8 cellular contexts compared by ENCODE assay signal in the genomic region with DNA sequence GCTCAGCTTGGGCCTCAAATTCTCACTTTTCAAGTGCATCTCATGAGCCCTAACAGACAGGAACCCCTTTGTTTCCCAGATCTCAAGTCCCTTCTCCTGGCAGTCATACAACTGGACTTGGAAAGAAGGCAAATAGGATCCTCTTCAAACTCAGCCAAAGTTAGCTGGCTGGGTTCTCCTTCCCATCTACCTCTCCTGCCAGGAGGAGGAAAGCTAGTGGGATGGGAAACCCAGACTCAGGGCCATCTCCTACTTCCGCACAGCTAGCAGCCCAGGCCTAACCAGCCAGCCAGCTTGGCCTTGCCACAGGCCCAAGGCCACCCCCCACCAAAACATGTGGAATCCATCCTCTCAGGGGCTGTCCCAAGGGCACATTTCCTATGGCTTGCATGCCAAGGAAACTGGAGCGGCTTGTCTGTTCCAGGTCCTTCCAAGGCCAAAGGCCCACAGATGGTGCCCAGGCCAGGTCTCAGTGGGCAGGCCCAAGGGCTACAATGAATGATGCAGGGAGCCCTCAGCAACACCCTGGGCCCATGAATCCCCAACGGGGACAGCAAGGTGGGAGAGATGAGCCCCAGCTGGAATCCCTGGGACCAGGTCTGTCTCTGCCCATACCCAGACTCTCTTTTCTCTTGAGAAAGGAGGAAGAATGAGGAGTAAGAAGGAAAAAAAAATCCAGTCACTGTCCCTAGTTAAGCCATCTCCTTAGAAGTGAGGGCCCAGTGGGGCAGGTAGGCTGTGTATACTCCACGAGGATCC.
A peak's percentile ranks its signal among the peaks of the same experiment; 100 is the strongest.
DNase-seq lines count a peak whose midpoint lies in the region; TF ChIP-seq lines count a peak whose summit lies in the region.

No MANE protein-coding gene starts in this region.

- peak overlapping the region; percentile 96 for H3K27ac ChIP-seq in VCaP

- TF ChIP-seq CTCF in VCaP (conservative IDR thresholded peaks at IDR 0.05) = no peak
- TF ChIP-seq CTCF in foreskin fibroblast (IDR thresholded peaks at IDR 0.05; ENCODE audit: low read depth, low read length) = no peak
- TF ChIP-seq CTCF in retinal pigment epithelial cell (conservative IDR thresholded peaks at IDR 0.05; ENCODE audit: low read depth, low read length) = no peak

- DNase-seq in foreskin fibroblast = peak; percentile 53 to 74
- no peak for DNase-seq in retinal pigment epithelial cell (ENCODE audit: low read depth)
- DNase-seq in NCI-H2081 treated with DMSO at 0.1 percent for 48 hours (lab: John Stamatoyannopoulos, UW) = no peak
- DNase-seq in middle frontal gyrus (ENCODE audit: extremely low spot score, low spot score) = no peak
- no peak for DNase-seq in NCI-H526 treated with DMSO at 0.1 percent for 48 hours (lab: John Stamatoyannopoulos, UW)
- DNase-seq in activated gamma-delta T cell (lab: John Stamatoyannopoulos, UW) = no peak

- peak overlapping the region; percentile 90 for H3K4me3 ChIP-seq in GM08714 (ENCODE audit: low read length)
- peak overlapping the region; percentile 58 to 92 for H3K4me3 ChIP-seq in foreskin fibroblast (ENCODE audit: low read depth in 1 of 2, low read length in 2 of 2)
- H3K4me3 ChIP-seq in retinal pigment epithelial cell (ENCODE audit: low read length) = peak overlapping the region; percentile 88

Comparison
In these comparisons a context has a peak if more than half of its experiments do, and no peak if none do; other contexts are left out.
1. DNase-seq: peak in foreskin fibroblast (2 of 2); none in retinal pigment epithelial cell (single experiment), NCI-H2081 treated with DMSO at 0.1 percent for 48 hours (single experiment), middle frontal gyrus (single experiment), NCI-H526 treated with DMSO at 0.1 percent for 48 hours (single experiment) and activated gamma-delta T cell (single experiment).
2. Peak in every context shown above with its lines, with median percentiles within 50 percentile points of each other: H3K4me3 ChIP-seq.